15 cellular contexts compared by ENCODE assay signal in genomic region chr17:57853695-57854094, GRCh38. TPM values are rescaled to one million over a fixed set of nuclear protein-coding genes. Genes with fewer than 3 reads are reported as not detected.
DNase-seq lines count a peak whose midpoint lies in the region; FAIRE-seq and TF ChIP-seq lines count a peak whose summit lies in the region.
"Had no signal": no experiment of that assay in that cellular context is flagged by ENCODE, and none has a peak within 500 bp of the region (broad histone marks: within the 10 kb centered on the region; RNA-seq: fewer than 3 reads in every experiment).

No MANE protein-coding gene starts in this region.

- H3K79me2 ChIP-seq in H1 (ENCODE audit: control insufficient read depth in 1 of 2, insufficient read depth in 2 of 2, low read length in 2 of 2) = peaks cover 0 to 11% of the 10 kb centered on the region in 2 experiments; a peak in 2 of 4 replicates

- H4K5ac ChIP-seq in H1 (ENCODE audit: insufficient read length, low read depth, low read length) = no peak overlapping the region

- no peak overlapping the region for H3K9ac ChIP-seq in H1 (replicated peaks in 1 of 4; ENCODE audit: extremely low read depth in 1 of 4, low read depth in 3 of 4, low read length in 3 of 4)
- H3K9ac ChIP-seq in mesenchymal stem cell (ENCODE audit: low read length) = no peak overlapping the region
- H3K9ac ChIP-seq in skeletal muscle satellite cell (ENCODE audit: low read depth, low read length) = no peak overlapping the region
- H3K9ac ChIP-seq: KMS-11 had no signal

- H3K14ac ChIP-seq in H1 (ENCODE audit: insufficient read length) (no peak overlapping the region), mesenchymal stem cell (ENCODE audit: low read length in 2 of 2) (no peak overlapping the region)

- H3K79me1 ChIP-seq in H1 (ENCODE audit: low read depth, low read length) (peaks cover 3% of the 10 kb centered on the region), mesenchymal stem cell (replicated peaks; ENCODE audit: low read length, poor library complexity, severe bottlenecking) (peaks cover 7% of the 10 kb centered on the region)

- H3K36me3 ChIP-seq in Peyer's patch (no peaks in the 10 kb centered on the region), H1 (ENCODE audit: control insufficient read depth in 2 of 4, insufficient read depth in 4 of 4, low read length in 3 of 4) (no peaks in the 10 kb centered on the region; a peak in 1 of 8 replicates), mesenchymal stem cell (ENCODE audit: control insufficient read depth in 1 of 2, insufficient read depth in 2 of 2, low read depth in 1 of 2, low read length in 2 of 2) (no peaks in the 10 kb centered on the region), skeletal muscle satellite cell (ENCODE audit: insufficient read depth, low read length) (no peaks in the 10 kb centered on the region)

- H3K27me3 ChIP-seq in Peyer's patch (no peaks in the 10 kb centered on the region), H1 (replicated peaks in 1 of 4; ENCODE audit: control insufficient read depth in 3 of 4, extremely low read depth in 1 of 4, insufficient read depth in 3 of 4, low read length in 3 of 4) (no peaks in the 10 kb centered on the region), mesenchymal stem cell (ENCODE audit: control insufficient read depth in 1 of 2, insufficient read depth in 1 of 2, low read length in 2 of 2) (no peaks in the 10 kb centered on the region), skeletal muscle satellite cell (ENCODE audit: control insufficient read depth, insufficient read depth, low read length) (no peaks in the 10 kb centered on the region)

- H4K91ac ChIP-seq in H1 (replicated peaks; ENCODE audit: insufficient read length, low read length) (peak overlapping the region; percentile 26), mesenchymal stem cell (ENCODE audit: low read length) (peak overlapping the region; percentile 62)

- H3K23me2 ChIP-seq in H1 (ENCODE audit: low read depth, low read length) = peaks cover 9% of the 10 kb centered on the region

- H2AK5ac ChIP-seq in H1 (ENCODE audit: low read depth, low read length) (no peak overlapping the region), mesenchymal stem cell (ENCODE audit: low read length, severe bottlenecking) (no peak overlapping the region)

- peak in 2 of 3 donors; percentile 60 to 63 for DNase-seq in Peyer's patch
- no peak for DNase-seq in H1 (ENCODE audit: low read depth in 1 of 2, low spot score in 2 of 2)
- DNase-seq in mesenchymal stem cell = no peak
- no peak for DNase-seq in NOMO-1 (lab: John Stamatoyannopoulos, UW; ENCODE audit: unreplicated experiment in 2 of 2)
- no peak for DNase-seq in NCI-H1694 treated with DMSO at 0.1 percent for 48 hours (lab: John Stamatoyannopoulos, UW)
- no peak for DNase-seq in NCI-H774 (lab: John Stamatoyannopoulos, UW)
- DNase-seq in HT-29 (ENCODE audit: low spot score) = no peak
- DNase-seq: activated CD8-positive, alpha-beta memory T cell treated with anti-CD3 and anti-CD28 coated beads, Interleukin-2, amount 50 U/mL, for 4 hours; EL; islet precursor cell; NCI-H1105; NCI-H2171 treated with DMSO at 0.1 percent for 48 hours; T-helper 2 cell had no signal

- H3K18ac ChIP-seq in H1 (ENCODE audit: extremely low read depth, low read length) = no peak overlapping the region
- H3K18ac ChIP-seq in mesenchymal stem cell (ENCODE audit: low read depth in 1 of 2, low read length in 2 of 2) = no peak overlapping the region

- H3K4me1 ChIP-seq in Peyer's patch (peaks cover 0 to 34% (median 7%) of the 10 kb centered on the region in 4 donors), H1 (replicated peaks in 1 of 4; ENCODE audit: control insufficient read depth in 3 of 4, insufficient read depth in 4 of 4, low read length in 3 of 4) (peaks cover 0 to 7% (median 3%) of the 10 kb centered on the region in 4 experiments; a peak in 3 of 7 replicates), mesenchymal stem cell (ENCODE audit: control insufficient read depth, insufficient read depth, low read depth, low read length) (peaks cover 10% of the 10 kb centered on the region), skeletal muscle satellite cell (ENCODE audit: control insufficient read depth, insufficient read depth, low read length) (peaks cover 25% of the 10 kb centered on the region)

- H2BK20ac ChIP-seq in H1 (ENCODE audit: low read length) = no peak overlapping the region

- H2AFZ ChIP-seq in H1 (ENCODE audit: low read length) (no peak overlapping the region), mesenchymal stem cell (ENCODE audit: low read depth, low read length) (no peak overlapping the region)

- H2BK120ac ChIP-seq in H1 (replicated peaks; ENCODE audit: low read depth, low read length) (no peak overlapping the region), mesenchymal stem cell (ENCODE audit: low read depth, low read length) (no peak overlapping the region)

- CTCF ChIA-PET in H1 (lab: Charles Lee; ENCODE audit: partially characterized antibody) = interaction anchor here (0.8 to 19.8 kb wide), 11 partner anchors 10 to 259 kb away, joined by 3 to 384 read pairs (median 73); partner anchors contain the start of genes CUEDC1 and SRSF1

- H3K27ac ChIP-seq in Peyer's patch (peak overlapping the region in 2 of 4 donors; percentile 40 to 60), H1 (ENCODE audit: low read depth, low read length) (no peak overlapping the region), mesenchymal stem cell (ENCODE audit: low read length, poor library complexity, severe bottlenecking) (no peak overlapping the region)
- H3K27ac ChIP-seq: KMS-11 had no signal

- H4K8ac ChIP-seq in H1 (ENCODE audit: extremely low read depth, insufficient read depth, low read length) (no peak overlapping the region), mesenchymal stem cell (ENCODE audit: low read length) (no peak overlapping the region)

- H3K4me3 ChIP-seq in Peyer's patch (no peak overlapping the region), H1 (ENCODE audit: extremely low read depth in 1 of 4, insufficient read depth in 2 of 4, low read depth in 3 of 4, low read length in 4 of 4) (no peak overlapping the region), mesenchymal stem cell (ENCODE audit: insufficient read depth in 1 of 2, low read depth in 1 of 2, low read length in 2 of 2) (no peak overlapping the region), skeletal muscle satellite cell (ENCODE audit: low read length) (no peak overlapping the region)

- no peak for TF ChIP-seq EP300 in H1 (IDR thresholded peaks at IDR 0.05; ENCODE audit: borderline replicate concordance in 1 of 2, low read depth in 2 of 2, low read length in 2 of 2)

- no peak for TF ChIP-seq RAD21 in H1 (IDR thresholded peaks at IDR 0.05 in 1 of 2, conservative IDR thresholded peaks at IDR 0.05 in 1 of 2; ENCODE audit: low read depth in 2 of 2, low read length in 2 of 2)

- TF ChIP-seq CTCF in Peyer's patch (IDR thresholded peaks at IDR 0.05) = no peak
- no peak for TF ChIP-seq CTCF in H1 (IDR thresholded peaks at IDR 0.05; ENCODE audit: control extremely low read depth in 1 of 3, insufficient read depth in 1 of 3, low read depth in 1 of 3, low read length in 3 of 3)

- H3K56ac ChIP-seq in H1 (replicated peaks; ENCODE audit: insufficient read length, low read depth, low read length) = no peak overlapping the region

- no peak overlapping the region for H3K4ac ChIP-seq in H1 (replicated peaks; ENCODE audit: insufficient read length, low read depth, low read length)
- H3K4ac ChIP-seq in mesenchymal stem cell (ENCODE audit: low read depth in 1 of 2, low read length in 2 of 2) = no peak overlapping the region

- FAIRE-seq in H1 (lab: Jason Lieb, UNC) = no peak

- H3K9me3 ChIP-seq in Peyer's patch (no peaks in the 10 kb centered on the region), H1 (ENCODE audit: insufficient read depth in 2 of 2, low read depth in 1 of 2, low read length in 1 of 2) (no peaks in the 10 kb centered on the region), mesenchymal stem cell (ENCODE audit: control insufficient read depth, low read length) (no peaks in the 10 kb centered on the region), skeletal muscle satellite cell (replicated peaks; ENCODE audit: low read length) (no peaks in the 10 kb centered on the region)

- 93% methylated on average over 8 of the region's 8 CpGs; no CpG with 5 or more reads in 1 of the 2 experiments for WGBS in H1 (ENCODE audit: extremely low coverage in 1 of 2, insufficient coverage in 1 of 2, insufficient read length in 1 of 2, insufficient replicate concordance in 2 of 2, low coverage in 1 of 2, low lambda C conversion rate in 2 of 2, missing lambda C conversion rate in 1 of 2), 2 experiments
- WGBS in mesenchymal stem cell = 91% methylated on average over 8 of the region's 8 CpGs

- TF ChIP-seq POLR2A in Peyer's patch (IDR thresholded peaks at IDR 0.05) = peak in 1 of 2 donors; percentile 10
- TF ChIP-seq POLR2A in H1 (IDR thresholded peaks at IDR 0.05; ENCODE audit: control extremely low read depth in 1 of 2, low read depth in 2 of 2, low read length in 2 of 2) = no peak

- H4K20me1 ChIP-seq in H1 (replicated peaks in 1 of 2; ENCODE audit: control insufficient read depth in 1 of 2, insufficient read depth in 2 of 2, low read length in 2 of 2) = no peaks in the 10 kb centered on the region

- H2BK12ac ChIP-seq in H1 (ENCODE audit: low read depth, low read length) = no peak overlapping the region
- no peak overlapping the region for H2BK12ac ChIP-seq in mesenchymal stem cell (ENCODE audit: low read length in 2 of 2)

- H3K4me2 ChIP-seq in H1 (ENCODE audit: insufficient read depth in 1 of 2, low read depth in 2 of 2, low read length in 2 of 2) (no peak overlapping the region), mesenchymal stem cell (ENCODE audit: low read length, poor library complexity, severe bottlenecking) (no peak overlapping the region), skeletal muscle satellite cell (ENCODE audit: low read length) (peak overlapping the region; percentile 3)
- H3K4me2 ChIP-seq: KMS-11 had no signal

- H3K23ac ChIP-seq in H1 (ENCODE audit: insufficient read length) = no peak overlapping the region
- no peak overlapping the region for H3K23ac ChIP-seq in mesenchymal stem cell (ENCODE audit: low read length in 2 of 2)

- POLR2A ChIA-PET in H1 (lab: Charles Lee; ENCODE audit: partially characterized antibody) = interaction anchor here (0.8 to 32.5 kb wide), 2 partner anchors 27 to 144 kb away, joined by 3 to 672 read pairs; partner anchors contain the start of genes SRSF1 and VEZF1

- H2BK15ac ChIP-seq in H1 (ENCODE audit: low read length) (no peak overlapping the region), mesenchymal stem cell (ENCODE audit: low read depth, poor library complexity, severe bottlenecking) (peak overlapping the region; percentile 36)

- H2BK5ac ChIP-seq in H1 (ENCODE audit: low read depth, low read length) (no peak overlapping the region), mesenchymal stem cell (ENCODE audit: low read depth, low read length, poor library complexity, severe bottlenecking) (no peak overlapping the region)

RNA-seq across cellular contexts. Expression of gene MRPS23, which starts 3.9 kb away (rescaled TPM):
- total RNA-seq in Peyer's patch = 1 to 10 TPM in 3 of 4 donors, under 1 TPM in 1; 0.83 to 7.4 (median 5.2) TPM
- 60.4 and 73.4 TPM in 2 replicates for total RNA-seq in H1 (2021; fragmentation: NEBNext Ultra II Directional; extraction: Animal tissue kit (Norgen Biotek cat#: 25700))
- polyA plus RNA-seq in H1 (2011; rRNA removed) = 32.9 and 38.6 TPM in 2 replicates
- polyA plus RNA-seq in H1 (2011; cell fraction: cytosol; rRNA removed) = 68.9 TPM
- polyA plus RNA-seq in H1 (2011; cell fraction: nucleus; rRNA removed) = 26.0 TPM
- polyA plus RNA-seq in H1 (2012, experiment 1 of 2) = 64.2 to 105 TPM (median 72.5 TPM) in 4 replicates
- polyA plus RNA-seq in H1 (2012, experiment 2 of 2) = 49.1 TPM
- polyA plus RNA-seq in H1 (2013, experiment 1 of 2) = 25.2 TPM
- polyA plus RNA-seq in H1 (2013, experiment 2 of 2) = 26.2 TPM
- polyA minus RNA-seq in H1 (2011; rRNA and poly(A)+ RNA removed) = 18.4 and 25.9 TPM in 2 replicates
- polyA minus RNA-seq in H1 (2011; cell fraction: cytosol; rRNA and poly(A)+ RNA removed) = 10.5 TPM
- 21.0 TPM for polyA minus RNA-seq in H1 (2011; cell fraction: nucleus; rRNA and poly(A)+ RNA removed)
- polyA plus RNA-seq in mesenchymal stem cell (2013, experiment 1 of 2) = 23.0 TPM
- 21.0 TPM for polyA plus RNA-seq in mesenchymal stem cell (2013, experiment 2 of 2)
- 17.7 and 19.0 TPM in 2 replicates for total RNA-seq in skeletal muscle satellite cell (2012; rRNA removed)
- total RNA-seq in HT-29 (2014; rRNA removed; shearing (Covaris generic)) = 39.9 and 52.7 TPM in 2 replicates

Comparison
In these comparisons a context has a peak if more than half of its experiments do, and no peak if none do; other contexts are left out.
1. DNase-seq: peak in Peyer's patch (2 of 3); none in H1 (0 of 2), mesenchymal stem cell (single experiment), NOMO-1 (0 of 2), NCI-H1694 treated with DMSO at 0.1 percent for 48 hours (single experiment), NCI-H774 (single experiment) and HT-29 (single experiment).